ENCODE assay signal across 12 cellular contexts in the genomic region with DNA sequence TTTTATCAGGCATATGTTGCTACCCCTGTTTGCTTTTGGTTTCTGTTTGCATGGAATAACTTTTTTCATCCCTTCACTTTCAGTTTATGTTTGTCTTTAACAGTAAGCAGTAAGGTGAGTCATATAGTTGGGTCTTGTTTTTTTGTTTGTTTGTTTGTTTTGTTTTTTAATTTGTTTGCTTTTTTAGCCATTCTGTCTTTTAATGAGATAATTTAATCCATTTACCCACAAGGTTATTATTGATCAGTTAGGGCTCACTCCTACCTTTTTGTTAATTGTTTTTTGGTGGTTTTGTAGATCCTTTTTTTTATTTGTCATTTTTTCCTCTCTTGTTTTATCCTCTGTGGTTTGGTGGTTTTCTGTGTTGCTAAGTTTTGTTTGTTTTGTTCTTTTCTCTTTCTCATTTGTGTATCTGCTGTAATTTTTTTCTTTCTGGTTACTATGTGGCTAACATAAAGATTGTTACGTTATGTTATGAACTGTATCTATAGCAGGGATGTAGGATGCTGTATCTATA.
A peak's percentile ranks its signal among the peaks of the same experiment; 100 is the strongest.
DNase-seq lines count a peak whose midpoint lies in the region; ATAC-seq and TF ChIP-seq lines count a peak whose summit lies in the region.
"Had no signal": no experiment of that assay in that cellular context is flagged by ENCODE, and none has a peak within 500 bp of the region (broad histone marks: within the 10 kb centered on the region; RNA-seq: fewer than 3 reads in every experiment).

No MANE protein-coding gene starts in this region.

- H3K4me3 Mint-ChIP-seq in activated naive CD8-positive, alpha-beta T cell treated with anti-CD3 and anti-CD28 coated beads, Interleukin-2, amount 50 U/mL, for 24 hours: no peak overlapping the region
- H3K4me3 Mint-ChIP-seq: activated CD8-positive, alpha-beta T cell treated with anti-CD3 and anti-CD28 coated beads, Interleukin-2, amount 10 ng/mL, durations not matched to agents 7 days and 5 days had no signal

- H3K4me1 Mint-ChIP-seq in activated naive CD8-positive, alpha-beta T cell treated with anti-CD3 and anti-CD28 coated beads, Interleukin-2, amount 50 U/mL, for 24 hours: no peaks in the 10 kb centered on the region

- no peaks in the 10 kb centered on the region for H3K9me3 Mint-ChIP-seq in activated naive CD8-positive, alpha-beta T cell treated with anti-CD3 and anti-CD28 coated beads, Interleukin-2, amount 50 U/mL, for 24 hours

- no peaks in the 10 kb centered on the region for H3K27me3 ChIP-seq in adipocyte (replicated peaks; ENCODE audit: control insufficient read depth, insufficient read depth, low read length)
- H3K27me3 ChIP-seq in dorsolateral prefrontal cortex: peaks cover 0 to 2% (median 0%) of the 10 kb centered on the region in 45 donors

- no peak overlapping the region for H3K27ac ChIP-seq in dorsolateral prefrontal cortex
- H3K27ac ChIP-seq: epithelial cell of prostate had no signal

- peak overlapping the region; percentile 25 for H3K9ac ChIP-seq in adipocyte (ENCODE audit: low read length)

- no peaks in the 10 kb centered on the region for H3K36me3 Mint-ChIP-seq in activated naive CD8-positive, alpha-beta T cell treated with anti-CD3 and anti-CD28 coated beads, Interleukin-2, amount 50 U/mL, for 24 hours (ENCODE audit: low read depth)

- peaks cover 38% of the 10 kb centered on the region for H3K4me1 ChIP-seq in adipocyte (ENCODE audit: control insufficient read depth, insufficient read depth, low read length)

- TF ChIP-seq CTCF in dorsolateral prefrontal cortex (IDR thresholded peaks at IDR 0.05 in 54 of 56, conservative IDR thresholded peaks at IDR 0.05 in 2 of 56; ENCODE audit: low read depth in 1 of 56, partially characterized antibody in 56 of 56): no peak

- peak; percentile 90 for ATAC-seq in GM18907 (IDR thresholded peaks at IDR 0.05; ENCODE audit: unreplicated experiment)
- ATAC-seq in GM21619 (IDR thresholded peaks at IDR 0.05; ENCODE audit: unreplicated experiment): peak; percentile 98
- peak; percentile 75 for ATAC-seq in HG03108 (IDR thresholded peaks at IDR 0.05; ENCODE audit: unreplicated experiment)
- no peak for ATAC-seq in activated naive CD8-positive, alpha-beta T cell treated with anti-CD3 and anti-CD28 coated beads, Interleukin-2, amount 50 U/mL, for 24 hours
- ATAC-seq: activated CD8-positive, alpha-beta T cell treated with anti-CD3 and anti-CD28 coated beads, Interleukin-2, amount 10 ng/mL, durations not matched to agents 7 days and 5 days had no signal

- no peak overlapping the region for H3K27ac Mint-ChIP-seq in activated naive CD8-positive, alpha-beta T cell treated with anti-CD3 and anti-CD28 coated beads, Interleukin-2, amount 50 U/mL, for 24 hours
- H3K27ac Mint-ChIP-seq: activated CD8-positive, alpha-beta T cell treated with anti-CD3 and anti-CD28 coated beads, Interleukin-2, amount 10 ng/mL, durations not matched to agents 7 days and 5 days had no signal

- H3K4me3 ChIP-seq in adipocyte (ENCODE audit: low read length) (peak overlapping the region; percentile 29), dorsolateral prefrontal cortex (no peak overlapping the region)

- intact Hi-C loops in dorsolateral prefrontal cortex (cut with DNase I): no loop called here

- no peaks in the 10 kb centered on the region for H3K9me3 ChIP-seq in adipocyte (ENCODE audit: control insufficient read depth, low read length)

- no peaks in the 10 kb centered on the region for H3K36me3 ChIP-seq in adipocyte (ENCODE audit: control insufficient read depth, insufficient read depth, low read length, severe bottlenecking)

- peaks cover 4% of the 10 kb centered on the region for H3K27me3 Mint-ChIP-seq in activated naive CD8-positive, alpha-beta T cell treated with anti-CD3 and anti-CD28 coated beads, Interleukin-2, amount 50 U/mL, for 24 hours

- DNase-seq in adipocyte (ENCODE audit: low read depth) (peak; percentile 21), dorsolateral prefrontal cortex (no peak), NCI-H2029 treated with DMSO at 0.1 percent for 48 hours (lab: John Stamatoyannopoulos, UW) (no peak), activated T-cell treated with anti-CD3 and anti-CD28 coated beads for 4 hours (no peak)
- no peak for DNase-seq in activated naive CD8-positive, alpha-beta T cell treated with anti-CD3 and anti-CD28 coated beads, Interleukin-2, amount 50 U/mL, for 24 hours
- DNase-seq: activated CD8-positive, alpha-beta T cell treated with anti-CD3 and anti-CD28 coated beads, Interleukin-2, amount 10 ng/mL, durations not matched to agents 7 days and 5 days; IMR-90; NCI-H446 treated with DMSO at 0.1 percent for 48 hours had no signal
